Comparison of ENCODE assay signal across 6 cellular contexts in the genomic region with DNA sequence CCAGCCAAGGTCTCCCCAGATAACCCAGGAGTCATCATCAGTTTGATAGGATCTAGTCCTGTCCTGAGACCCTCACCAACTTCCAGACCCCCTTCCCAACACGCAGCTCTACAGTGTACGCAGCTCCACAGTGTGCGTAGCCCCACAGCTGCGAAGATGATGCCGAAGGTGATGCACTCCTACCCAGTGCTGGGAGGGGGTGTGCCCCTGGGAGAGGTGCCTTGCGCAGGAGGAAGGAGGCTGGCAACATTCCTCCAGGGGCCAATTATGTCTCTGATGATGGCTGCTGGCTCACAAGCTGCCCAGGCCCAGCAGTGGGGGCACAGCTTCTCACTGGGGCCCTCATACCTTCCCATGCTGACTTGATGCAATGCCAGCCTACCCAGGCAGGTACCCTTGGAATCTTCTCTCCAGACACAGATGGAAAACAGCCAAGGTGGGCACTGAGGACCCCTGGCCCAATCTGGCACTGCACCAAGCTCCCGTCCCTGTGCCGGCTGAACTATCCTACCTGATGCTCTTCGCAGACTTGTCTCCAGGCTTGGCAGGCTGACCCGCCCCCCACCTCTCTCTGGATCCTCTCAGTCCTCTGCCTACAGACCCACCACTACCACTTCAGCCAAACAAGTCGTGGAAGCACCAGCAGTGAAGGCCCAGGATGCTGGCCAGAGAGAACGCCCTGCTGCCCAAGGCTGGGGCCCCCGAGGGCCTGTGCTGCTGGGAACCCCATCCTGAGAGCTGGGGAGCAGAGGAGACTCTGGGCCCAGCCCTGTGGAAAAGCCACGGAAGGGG. TPM values are rescaled to one million over a fixed set of nuclear protein-coding genes. Genes with fewer than 3 reads are reported as not detected.
DNase-seq lines count a peak whose midpoint lies in the region; ATAC-seq and TF ChIP-seq lines count a peak whose summit lies in the region.

No MANE protein-coding gene starts in this region.

- H3K36me3 ChIP-seq in HUES64 (ENCODE audit: insufficient read depth, low read length): peaks cover 37% of the 10 kb centered on the region

- 90% methylated on average over 14 of the region's 14 CpGs for WGBS in HUES64

- TF ChIP-seq CTCF in progenitor cell of endocrine pancreas (IDR thresholded peaks at IDR 0.05; ENCODE audit: unreplicated experiment): no peak

- H3K27ac ChIP-seq in HUES64 (ENCODE audit: low read depth, low read length) (no peak overlapping the region), cingulate gyrus (ENCODE audit: low read depth, low read length) (peak overlapping the region; percentile 55)

- peak overlapping the region; percentile 76 for H3K4me3 ChIP-seq in HUES64 (ENCODE audit: low read length)

- H3K9ac ChIP-seq in HUES64 (ENCODE audit: low read depth, low read length): peak overlapping the region; percentile 95; the same call in 1 of the 2 replicates

- peaks cover 38% of the 10 kb centered on the region for H3K9me3 ChIP-seq in HUES64 (ENCODE audit: insufficient read depth, low read depth, low read length)

- no peaks in the 10 kb centered on the region for H3K27me3 Mint-ChIP-seq in progenitor cell of endocrine pancreas

- H3K27ac Mint-ChIP-seq in progenitor cell of endocrine pancreas: peak overlapping the region; percentile 87

- H3K27me3 ChIP-seq in HUES64 (ENCODE audit: insufficient read depth, low read length): peaks cover 11% of the 10 kb centered on the region

- no peak for DNase-seq in progenitor cell of endocrine pancreas (ENCODE audit: low spot score, unreplicated experiment)
- no peak for DNase-seq in NOMO-1 treated with DMSO at 0.1 percent for 48 hours (lab: John Stamatoyannopoulos, UW; ENCODE audit: unreplicated experiment)
- DNase-seq in inferior parietal cortex (ENCODE audit: extremely low spot score): no peak

- H3K4me1 ChIP-seq in HUES64 (ENCODE audit: insufficient read depth, low read length): peaks cover 4% of the 10 kb centered on the region

- peak overlapping the region; percentile 82 for H3K4me3 Mint-ChIP-seq in progenitor cell of endocrine pancreas (ENCODE audit: low read depth)

- peaks cover 7% of the 10 kb centered on the region for H3K4me1 Mint-ChIP-seq in progenitor cell of endocrine pancreas (ENCODE audit: low read depth)

- H3K36me3 Mint-ChIP-seq in progenitor cell of endocrine pancreas (ENCODE audit: insufficient read depth): peaks cover 4% of the 10 kb centered on the region

- no peaks in the 10 kb centered on the region for H3K9me3 Mint-ChIP-seq in progenitor cell of endocrine pancreas (ENCODE audit: low read depth)

- ATAC-seq in GM19395 (IDR thresholded peaks at IDR 0.05; ENCODE audit: unreplicated experiment): no peak

RNA-seq across cellular contexts. Expression of a gene that starts 1.4 kb away (rescaled TPM):
- 13.2 TPM for polyA plus RNA-seq in HUES64 (2013, experiment 1 of 2)
- polyA plus RNA-seq in HUES64 (2013, experiment 2 of 2): 10.1 TPM
- 49.4 and 50.5 TPM in 2 replicates for total RNA-seq in progenitor cell of endocrine pancreas

RNA-seq across cellular contexts. Expression of a gene that starts 11.1 kb away (rescaled TPM):
- polyA plus RNA-seq in HUES64 (2013, experiment 1 of 2): 3.4 TPM
- polyA plus RNA-seq in HUES64 (2013, experiment 2 of 2): 3.9 TPM
- 12.8 and 14.0 TPM in 2 replicates for total RNA-seq in progenitor cell of endocrine pancreas

RNA-seq across cellular contexts. Expression of a gene that starts 12.1 kb away (rescaled TPM):
- polyA plus RNA-seq in HUES64 (2013, experiment 1 of 2): 29.9 TPM
- 24.9 TPM for polyA plus RNA-seq in HUES64 (2013, experiment 2 of 2)
- 78.9 and 79.2 TPM in 2 replicates for total RNA-seq in progenitor cell of endocrine pancreas

RNA-seq across cellular contexts. Expression of a gene that starts 12.6 kb away (rescaled TPM):
- polyA plus RNA-seq in HUES64 (2013, experiment 1 of 2): 52.4 TPM
- polyA plus RNA-seq in HUES64 (2013, experiment 2 of 2): 53.8 TPM
- 74.7 and 76.4 TPM in 2 replicates for total RNA-seq in progenitor cell of endocrine pancreas
